In genomic region chr3:55735976-55736375, GRCh38 we compare ENCODE assay signal across 11 cellular contexts.
"Had no signal": no experiment of that assay in that cellular context is flagged by ENCODE, and none has a peak within 500 bp of the region (broad histone marks: within the 10 kb centered on the region; RNA-seq: fewer than 3 reads in every experiment).

No MANE protein-coding gene starts in this region.

- H3K27me3 ChIP-seq: adrenal gland, pancreas, transverse colon had no signal

- H3K27ac ChIP-seq: adrenal gland, pancreas, transverse colon had no signal

- H3K9me3 ChIP-seq: adrenal gland, transverse colon had no signal

- DNase-seq: activated CD4-positive, alpha-beta T cell treated with anti-CD3 and anti-CD28 coated beads, Interleukin-2, amount 50 U/mL, for 1 hour; activated naive CD4-positive, alpha-beta T cell treated with anti-CD3 and anti-CD28 coated beads, Interleukin-2, amount 10 ng/mL, durations not matched to agents 7 days and 5 days; activated T-cell treated with anti-CD3 and anti-CD28 coated beads for 4 hours; adrenal gland; cortex of kidney; effector memory CD4-positive, alpha-beta T cell; hypothalamus; kidney glomerular epithelial cell; pancreas; transverse colon had no signal

- H3K4me1 ChIP-seq: adrenal gland, pancreas, transverse colon had no signal

- H3K4me3 ChIP-seq: adrenal gland, pancreas, smooth muscle cell, transverse colon had no signal

- H3K36me3 ChIP-seq: adrenal gland, pancreas, transverse colon had no signal
